24 cellular contexts compared by ENCODE assay signal in the genomic region with DNA sequence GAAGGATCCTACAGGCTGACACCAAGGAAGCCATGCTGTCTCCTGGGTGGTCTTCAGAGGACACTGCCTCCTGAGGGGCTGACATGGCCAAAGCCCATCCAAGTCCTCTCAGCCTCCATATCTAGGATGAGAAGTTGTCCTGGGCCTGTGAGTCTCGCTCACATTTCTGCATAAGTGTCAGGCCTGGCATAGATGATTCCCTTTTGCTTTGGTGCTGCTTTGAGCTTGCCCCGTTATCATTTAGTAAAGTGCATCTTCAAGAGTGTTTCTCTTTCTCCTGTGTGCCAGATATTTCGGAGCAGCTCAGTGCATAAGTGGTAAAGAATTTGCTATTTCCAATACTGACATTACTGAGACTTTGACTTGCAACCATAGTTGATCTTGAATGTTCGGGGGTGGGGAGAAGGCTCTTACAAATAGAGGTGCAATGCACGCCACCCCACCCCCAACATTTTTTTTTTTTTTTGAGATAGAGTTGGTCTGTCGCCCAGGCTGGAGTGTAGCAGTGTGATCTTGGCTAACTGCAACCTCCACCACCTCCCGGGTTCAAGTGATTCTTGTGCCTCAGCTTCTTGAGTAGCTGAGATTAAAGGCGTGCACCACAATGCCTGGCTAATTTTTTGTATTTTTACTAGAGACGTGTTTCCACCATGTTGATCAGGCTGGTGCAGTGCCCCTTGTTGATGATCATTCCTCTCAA.
"Had no signal": no experiment of that assay in that cellular context is flagged by ENCODE, and none has a peak within 500 bp of the region (broad histone marks: within the 10 kb centered on the region; RNA-seq: fewer than 3 reads in every experiment).

No MANE protein-coding gene starts in this region.

- H3K27ac ChIP-seq: neural progenitor cell, ovary, prostate gland, right lobe of liver, uterus had no signal

- H2AFZ ChIP-seq: neural progenitor cell had no signal

- H3K36me3 ChIP-seq: neural progenitor cell, ovary, prostate gland, right lobe of liver, uterus had no signal

- H3K9me3 ChIP-seq: ovary, prostate gland, right lobe of liver, uterus had no signal

- ATAC-seq: left colon; natural killer cell; right lobe of liver; stimulated activated memory B cell treated with anti-CD40 and anti-IgM and Interleukin-4, amounts not matched to agents 10 μg/mL and 1 μg/mL and 100 μg/mL, for 72 hours; stimulated activated naive CD8-positive, alpha-beta T cell treated with anti-CD3 and anti-CD28 coated beads, Interleukin-15, amount 100 ng/mL, for 72 hours had no signal

- H3K4me2 ChIP-seq: neural progenitor cell, smooth muscle cell had no signal

- H3K4me1 ChIP-seq: neural progenitor cell, prostate gland, uterus had no signal

- H3K27me3 ChIP-seq: neural progenitor cell, ovary, right lobe of liver, uterus had no signal

- DNase-seq: glutamatergic neuron; hippocampal formation; kidney glomerular epithelial cell; left colon; mesendoderm; naive B cell; natural killer cell; nephron progenitor cell; ovary; retina; right lobe of liver; stimulated activated CD4-positive, alpha-beta T cell treated with anti-CD3 and anti-CD28 coated beads, Interleukin-1b, Interleukin-23, amount 100 ng/mL, for 48 hours; stimulated activated CD4-positive, alpha-beta T cell treated with anti-CD3 and anti-CD28 coated beads, Interleukin-2, amount 100 ng/mL, for 48 hours; stimulated activated CD4-positive, alpha-beta T cell treated with anti-CD3 and anti-CD28 coated beads, Interleukin-4, amount 100 ng/mL, for 4 hours; stimulated activated CD8-positive, alpha-beta memory T cell treated with anti-CD3 and anti-CD28 coated beads, Interleukin-4, amount 100 ng/mL, for 48 hours; stimulated activated naive CD4-positive, alpha-beta T cell treated with Interleukin-2 at 50 U/mL for 16 hours; stimulated activated naive CD8-positive, alpha-beta T cell treated with anti-CD3 and anti-CD28 coated beads, Interleukin-15, amount 100 ng/mL, for 72 hours; substantia nigra; uterus had no signal

- H3K4me3 ChIP-seq: lung, neural progenitor cell, ovary, prostate gland, right lobe of liver, smooth muscle cell, uterus had no signal

- H3K9ac ChIP-seq: neural progenitor cell had no signal
